In the genomic region with DNA sequence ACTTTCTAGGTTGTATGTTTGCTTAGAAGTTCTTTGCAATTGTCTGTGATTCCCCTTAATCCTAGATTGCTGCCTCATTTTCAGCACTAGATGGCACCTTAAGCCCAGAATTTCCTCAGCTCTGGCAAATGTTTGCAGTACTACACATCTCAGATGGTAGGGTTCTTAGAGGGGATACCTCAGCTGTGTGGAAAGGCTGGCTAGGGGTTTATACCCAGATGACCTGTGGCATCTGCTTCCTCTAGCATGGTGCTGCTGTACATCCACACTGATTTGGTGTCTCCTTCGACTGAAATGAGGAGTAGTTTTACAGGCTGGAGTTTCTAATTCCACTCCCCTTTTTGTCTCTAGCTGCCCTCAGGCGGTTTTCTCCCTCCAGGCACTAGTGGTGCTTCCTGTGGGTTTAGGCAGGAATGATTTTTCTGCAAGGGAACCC, we compare ENCODE assay signal across 8 cellular contexts. TPM values are rescaled to one million over a fixed set of nuclear protein-coding genes. Genes with fewer than 3 reads are reported as not detected.
A peak's percentile ranks its signal among the peaks of the same experiment; 100 is the strongest.
DNase-seq lines count a peak whose midpoint lies in the region; ATAC-seq and TF ChIP-seq lines count a peak whose summit lies in the region.

No MANE protein-coding gene starts in this region.

- no peak overlapping the region for H2BK12ac ChIP-seq in neuronal stem cell (ENCODE audit: low read length)

- H3K4me3 ChIP-seq in brain microvascular endothelial cell (ENCODE audit: low read depth, low read length) (no peak overlapping the region), neuronal stem cell (ENCODE audit: low read length in 2 of 2) (no peak overlapping the region), heart right ventricle (no peak overlapping the region)

- H3K4ac ChIP-seq in neuronal stem cell (ENCODE audit: low read length) = no peak overlapping the region

- no peak overlapping the region for H3K23ac ChIP-seq in neuronal stem cell (ENCODE audit: low read depth, low read length, poor library complexity)

- H2BK5ac ChIP-seq in neuronal stem cell (ENCODE audit: low read length) = no peak overlapping the region

- H3K27me3 ChIP-seq in brain microvascular endothelial cell (replicated peaks) (no peaks in the 10 kb centered on the region), neuronal stem cell (ENCODE audit: control insufficient read depth in 3 of 3, insufficient read depth in 3 of 3, low read depth in 1 of 3, low read length in 3 of 3) (no peaks in the 10 kb centered on the region), heart right ventricle (no peaks in the 10 kb centered on the region)

- no peak overlapping the region for H3K18ac ChIP-seq in neuronal stem cell (ENCODE audit: low read length)

- H3K9me3 ChIP-seq in neuronal stem cell (replicated peaks in 1 of 2; ENCODE audit: control insufficient read depth in 2 of 2, insufficient read depth in 1 of 2, low read depth in 1 of 2, low read length in 2 of 2) = no peaks in the 10 kb centered on the region
- H3K9me3 ChIP-seq in heart right ventricle = peaks cover 0 to 19% (median 6%) of the 10 kb centered on the region in 11 donors

- no peak overlapping the region for H3K27ac Mint-ChIP-seq in natural killer cell

- peak overlapping the region; percentile 75 for H2AFZ ChIP-seq in neuronal stem cell (ENCODE audit: low read length)

- peak; percentile 55 for DNase-seq in NCI-H2227 treated with DMSO at 0.1 percent for 48 hours (lab: John Stamatoyannopoulos, UW)
- peak; percentile 35 for DNase-seq in brain microvascular endothelial cell
- DNase-seq in neuronal stem cell (ENCODE audit: low spot score) = peak; percentile 38
- no peak for DNase-seq in natural killer cell
- DNase-seq in heart right ventricle = no peak

- ATAC-seq in HG02678 (IDR thresholded peaks at IDR 0.05; ENCODE audit: unreplicated experiment) = peak; percentile 42
- no peak for ATAC-seq in HG03521 (IDR thresholded peaks at IDR 0.05; ENCODE audit: unreplicated experiment)
- ATAC-seq in natural killer cell = no peak
- ATAC-seq in heart right ventricle = no peak

- H2BK120ac ChIP-seq in neuronal stem cell (ENCODE audit: low read depth, low read length) = no peak overlapping the region

- no peak overlapping the region for H4K8ac ChIP-seq in neuronal stem cell (ENCODE audit: low read depth, low read length)

- H3K14ac ChIP-seq in neuronal stem cell (ENCODE audit: low read length) = no peak overlapping the region

- in situ Hi-C loops in brain microvascular endothelial cell (cut with HindIII; ENCODE audit: low pct_ligation_motif_present, low sequenced_read_pairs) = no loop called here

- H3K9ac ChIP-seq in neuronal stem cell (ENCODE audit: low read depth, low read length, poor library complexity) = no peak overlapping the region

- H3K27me3 Mint-ChIP-seq in natural killer cell (ENCODE audit: low read depth in 2 of 2) = no peaks in the 10 kb centered on the region

- H3K4me3 Mint-ChIP-seq in natural killer cell = no peak overlapping the region

- no peaks in the 10 kb centered on the region for H3K36me3 ChIP-seq in brain microvascular endothelial cell (replicated peaks)
- H3K36me3 ChIP-seq in neuronal stem cell (replicated peaks in 1 of 2; ENCODE audit: control insufficient read depth in 2 of 2, insufficient read depth in 2 of 2, low read length in 2 of 2) = no peaks in the 10 kb centered on the region
- H3K36me3 ChIP-seq in heart right ventricle = no peaks in the 10 kb centered on the region

- H3K4me1 ChIP-seq in neuronal stem cell (ENCODE audit: control insufficient read depth in 2 of 2, insufficient read depth in 1 of 2, low read depth in 1 of 2, low read length in 2 of 2) (no peaks in the 10 kb centered on the region), heart right ventricle (no peaks in the 10 kb centered on the region)

- no peak overlapping the region for H3K4me2 ChIP-seq in neuronal stem cell (ENCODE audit: insufficient read depth, low read length, poor library complexity, severe bottlenecking)

- H3K27ac ChIP-seq in brain microvascular endothelial cell (no peak overlapping the region), neuronal stem cell (replicated peaks; ENCODE audit: low read length) (no peak overlapping the region), heart right ventricle (no peak overlapping the region)

- no peak overlapping the region for H2BK15ac ChIP-seq in neuronal stem cell (ENCODE audit: low read length)

- H4K91ac ChIP-seq in neuronal stem cell (ENCODE audit: low read depth, low read length, poor library complexity) = no peak overlapping the region

- WGBS in neuronal stem cell (ENCODE audit: extremely low coverage in 2 of 2, insufficient read length in 2 of 2, insufficient replicate concordance in 1 of 2), 2 donors = no CpG with 5 or more reads among the region's 2 CpGs
- WGBS in heart right ventricle, 2 donors = 29 to 37% methylated on average over 2 of the region's 2 CpGs

- H2AK5ac ChIP-seq in neuronal stem cell (ENCODE audit: low read depth, low read length) = no peak overlapping the region

- peaks cover 6 to 11% of the 10 kb centered on the region in 2 donors for H3K9me3 Mint-ChIP-seq in natural killer cell

- H3K4me1 Mint-ChIP-seq in natural killer cell = no peaks in the 10 kb centered on the region

- intact Hi-C loops in natural killer cell (cut with micrococcal nuclease) = no loop called here
- intact Hi-C loops in heart right ventricle (cut with DNase I) = no loop called here

- no peaks in the 10 kb centered on the region for H3K79me1 ChIP-seq in neuronal stem cell (ENCODE audit: low read depth, low read length)

- no peaks in the 10 kb centered on the region for H3K36me3 Mint-ChIP-seq in natural killer cell

- TF ChIP-seq CTCF in GM12873 (IDR thresholded peaks at IDR 0.05; ENCODE audit: insufficient read depth, low read depth, low read length, missing control alignments) (peak; percentile 60), brain microvascular endothelial cell (IDR thresholded peaks at IDR 0.05; ENCODE audit: low read depth, low read length, missing control alignments) (peak; percentile 79), natural killer cell (IDR thresholded peaks at IDR 0.05) (no peak), heart right ventricle (IDR thresholded peaks at IDR 0.05) (peak in 3 of 9 donors; percentile 9 to 14 (median 11))

RNA-seq across cellular contexts. Expression of a gene that starts 23.5 kb away (rescaled TPM):
- polyA plus RNA-seq in neuronal stem cell (2013, experiment 1 of 2) = not detected
- not detected for polyA plus RNA-seq in neuronal stem cell (2013, experiment 2 of 2)
- total RNA-seq in natural killer cell (not detected), heart right ventricle (not detected)
- polyA plus RNA-seq in heart right ventricle = not detected

Comparison
In these comparisons a context has a peak if more than half of its experiments do, and no peak if none do; other contexts are left out.
1. DNase-seq: peak in NCI-H2227 treated with DMSO at 0.1 percent for 48 hours (single experiment), brain microvascular endothelial cell (single experiment) and neuronal stem cell (single experiment); none in natural killer cell (single experiment) and heart right ventricle (0 of 2).